12 cellular contexts compared by ENCODE assay signal in the genomic region with DNA sequence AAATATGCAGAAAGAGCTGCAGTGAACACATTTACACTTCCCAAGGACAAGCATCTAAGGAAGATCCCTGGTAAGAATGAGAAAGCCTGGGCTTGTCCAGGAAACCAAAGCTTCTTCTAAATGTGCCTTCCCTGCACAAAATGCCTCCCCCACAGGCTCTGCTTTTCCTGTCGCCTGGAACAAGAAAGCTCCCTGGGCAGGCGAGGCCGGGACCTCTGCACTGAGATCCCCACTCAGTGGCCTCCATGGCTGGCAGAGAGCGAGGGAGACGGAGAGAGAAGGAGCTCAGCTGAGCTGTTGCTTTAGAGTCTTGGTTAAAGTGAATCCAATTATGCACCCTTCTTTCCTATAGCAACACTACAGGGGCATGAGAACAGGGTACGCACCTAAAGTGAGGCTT.
DNase-seq lines count a peak whose midpoint lies in the region; ATAC-seq and TF ChIP-seq lines count a peak whose summit lies in the region.
"Had no signal": no experiment of that assay in that cellular context is flagged by ENCODE, and none has a peak within 500 bp of the region (broad histone marks: within the 10 kb centered on the region; RNA-seq: fewer than 3 reads in every experiment).

No MANE protein-coding gene starts in this region.

- ATAC-seq in Right ventricle myocardium superior (ENCODE audit: poor library complexity) = no peak
- ATAC-seq: A549, left colon had no signal

- H3K27me3 ChIP-seq in left ventricle myocardium inferior (ENCODE audit: low read depth) (no peaks in the 10 kb centered on the region), prostate gland (replicated peaks; ENCODE audit: insufficient read depth) (no peaks in the 10 kb centered on the region), uterus (no peaks in the 10 kb centered on the region)

- peaks cover 37% of the 10 kb centered on the region for H3K4me1 Mint-ChIP-seq in glutamatergic neuron (ENCODE audit: low read depth, unreplicated experiment)
- H3K4me1 Mint-ChIP-seq in activated CD4-positive, alpha-beta memory T cell treated with anti-CD3 and anti-CD28 coated beads, Interleukin-2, amount 10 ng/mL, durations not matched to agents 7 days and 5 days = peaks cover 23% of the 10 kb centered on the region

- peaks cover 55% of the 10 kb centered on the region for H3K4me1 ChIP-seq in left ventricle myocardium inferior
- H3K4me1 ChIP-seq in prostate gland (replicated peaks) = no peaks in the 10 kb centered on the region
- peaks cover 16 to 32% of the 10 kb centered on the region in 2 donors for H3K4me1 ChIP-seq in uterus

- H3K27ac ChIP-seq in left ventricle myocardium inferior (replicated peaks) (peak overlapping the region; percentile 96), prostate gland (peak overlapping the region; percentile 27 to 52), uterus (peak overlapping the region; percentile 89 to 96)

- peaks cover 20% of the 10 kb centered on the region for H3K9me3 Mint-ChIP-seq in glutamatergic neuron (ENCODE audit: unreplicated experiment)
- H3K9me3 Mint-ChIP-seq in activated CD4-positive, alpha-beta memory T cell treated with anti-CD3 and anti-CD28 coated beads, Interleukin-2, amount 10 ng/mL, durations not matched to agents 7 days and 5 days = no peaks in the 10 kb centered on the region
- H3K9me3 Mint-ChIP-seq: activated T-helper 2 cell treated with anti-CD3 and anti-CD28 coated beads, Interferon-gamma antibody, Interleukin-2, Interleukin-4, amounts not matched to agents 10 μg/mL and 5 μg/mL and 100 μg/mL, durations not matched to agents 14 hours and 24 hours and 36 hours had no signal

- no peaks in the 10 kb centered on the region for H3K36me3 Mint-ChIP-seq in glutamatergic neuron (ENCODE audit: unreplicated experiment)
- no peaks in the 10 kb centered on the region for H3K36me3 Mint-ChIP-seq in activated CD4-positive, alpha-beta memory T cell treated with anti-CD3 and anti-CD28 coated beads, Interleukin-2, amount 10 ng/mL, durations not matched to agents 7 days and 5 days (ENCODE audit: low read depth)

- H3K27ac Mint-ChIP-seq in glutamatergic neuron (ENCODE audit: unreplicated experiment) = peak overlapping the region; percentile 82
- H3K27ac Mint-ChIP-seq in activated CD4-positive, alpha-beta memory T cell treated with anti-CD3 and anti-CD28 coated beads, Interleukin-2, amount 10 ng/mL, durations not matched to agents 7 days and 5 days = no peak overlapping the region
- H3K27ac Mint-ChIP-seq: activated T-helper 2 cell treated with anti-CD3 and anti-CD28 coated beads, Interferon-gamma antibody, Interleukin-2, Interleukin-4, amounts not matched to agents 10 μg/mL and 5 μg/mL and 100 μg/mL, durations not matched to agents 14 hours and 24 hours and 36 hours had no signal

- TF ChIP-seq CTCF in left ventricle myocardium inferior (IDR thresholded peaks at IDR 0.05; ENCODE audit: borderline replicate concordance) = no peak
- TF ChIP-seq CTCF in glutamatergic neuron (IDR thresholded peaks at IDR 0.05; ENCODE audit: partially characterized antibody, unreplicated experiment) = no peak
- TF ChIP-seq CTCF in prostate gland (IDR thresholded peaks at IDR 0.05) = no peak
- TF ChIP-seq CTCF in uterus (IDR thresholded peaks at IDR 0.05) = no peak

- DNase-seq in left ventricle myocardium inferior = no peak
- DNase-seq in Right ventricle myocardium superior = no peak
- no peak for DNase-seq in glutamatergic neuron
- no peak for DNase-seq in prostate gland (ENCODE audit: low spot score)
- DNase-seq in uterus = no peak
- no peak for DNase-seq in activated CD4-positive, alpha-beta memory T cell treated with anti-CD3 and anti-CD28 coated beads, Interleukin-2, amount 10 ng/mL, durations not matched to agents 7 days and 5 days
- no peak for DNase-seq in SHP77 treated with DMSO at 0.1 percent for 48 hours (lab: John Stamatoyannopoulos, UW)
- DNase-seq in NCI-H2196 (lab: John Stamatoyannopoulos, UW; ENCODE audit: unreplicated experiment) = no peak
- DNase-seq: NCI-H2107 had no signal

- H3K4me3 Mint-ChIP-seq in glutamatergic neuron (ENCODE audit: unreplicated experiment) = no peak overlapping the region
- H3K4me3 Mint-ChIP-seq in activated CD4-positive, alpha-beta memory T cell treated with anti-CD3 and anti-CD28 coated beads, Interleukin-2, amount 10 ng/mL, durations not matched to agents 7 days and 5 days = no peak overlapping the region

- 86% methylated on average over 6 of the region's 6 CpGs for WGBS in prostate gland

- TF ChIP-seq POLR2A in prostate gland (IDR thresholded peaks at IDR 0.05) (no peak), uterus (IDR thresholded peaks at IDR 0.05) (no peak)

- H3K27me3 Mint-ChIP-seq in glutamatergic neuron (ENCODE audit: unreplicated experiment) = peaks cover 7% of the 10 kb centered on the region
- H3K27me3 Mint-ChIP-seq in activated CD4-positive, alpha-beta memory T cell treated with anti-CD3 and anti-CD28 coated beads, Interleukin-2, amount 10 ng/mL, durations not matched to agents 7 days and 5 days = no peaks in the 10 kb centered on the region

- H3K36me3 ChIP-seq in left ventricle myocardium inferior = no peaks in the 10 kb centered on the region
- no peaks in the 10 kb centered on the region for H3K36me3 ChIP-seq in prostate gland
- no peaks in the 10 kb centered on the region for H3K36me3 ChIP-seq in uterus

- POLR2A ChIA-PET in activated CD4-positive, alpha-beta memory T cell treated with anti-CD3 and anti-CD28 coated beads, Interleukin-2, amount 10 ng/mL, durations not matched to agents 7 days and 5 days (lab: Charles Lee) = interaction anchor here (0.8 kb wide), 1 partner anchor 345 kb away, joined by 3 read pairs; no protein-coding TSS in a partner anchor

- intact Hi-C loops in left ventricle myocardium inferior (cut with micrococcal nuclease) = no loop called here
- intact Hi-C loops in Right ventricle myocardium superior (cut with DNase I) = loop anchor here (5.0 kb wide), 1 partner anchor 39 kb away; no protein-coding TSS in a partner anchor
- intact Hi-C loops in prostate gland (cut with DNase I) = loop anchor here (2.0 kb wide), 1 partner anchor 31 kb away; no protein-coding TSS in a partner anchor
- intact Hi-C loops in uterus (cut with DNase I; ENCODE audit: low total_unique reads) = no loop called here

- CTCF ChIA-PET in activated CD4-positive, alpha-beta memory T cell treated with anti-CD3 and anti-CD28 coated beads, Interleukin-2, amount 10 ng/mL, durations not matched to agents 7 days and 5 days (lab: Charles Lee) = interaction anchor here (1.1 kb wide), 1 partner anchor 52 kb away, joined by 3 read pairs; no protein-coding TSS in a partner anchor

- H3K9me3 ChIP-seq in left ventricle myocardium inferior (replicated peaks) (no peaks in the 10 kb centered on the region), prostate gland (no peaks in the 10 kb centered on the region), uterus (no peaks in the 10 kb centered on the region)
- H3K9me3 ChIP-seq: A549 had no signal

- H3K4me3 ChIP-seq in left ventricle myocardium inferior = peak overlapping the region; percentile 55
- H3K4me3 ChIP-seq in prostate gland = no peak overlapping the region
- H3K4me3 ChIP-seq in uterus = no peak overlapping the region
- H3K4me3 ChIP-seq: A549 had no signal

Comparison
In these comparisons a context has a peak if more than half of its experiments do, and no peak if none do; other contexts are left out.
1. intact Hi-C loops: an anchor here in Right ventricle myocardium superior (5.0 kb wide) and prostate gland (2.0 kb wide); none called in left ventricle myocardium inferior and uterus.
2. H3K27ac ChIP-seq: peak in every context shown above with its lines; median percentile 96 in left ventricle myocardium inferior; 92 in uterus; 40 in prostate gland.